Comparison of ENCODE assay signal across 11 cellular contexts in the genomic region with DNA sequence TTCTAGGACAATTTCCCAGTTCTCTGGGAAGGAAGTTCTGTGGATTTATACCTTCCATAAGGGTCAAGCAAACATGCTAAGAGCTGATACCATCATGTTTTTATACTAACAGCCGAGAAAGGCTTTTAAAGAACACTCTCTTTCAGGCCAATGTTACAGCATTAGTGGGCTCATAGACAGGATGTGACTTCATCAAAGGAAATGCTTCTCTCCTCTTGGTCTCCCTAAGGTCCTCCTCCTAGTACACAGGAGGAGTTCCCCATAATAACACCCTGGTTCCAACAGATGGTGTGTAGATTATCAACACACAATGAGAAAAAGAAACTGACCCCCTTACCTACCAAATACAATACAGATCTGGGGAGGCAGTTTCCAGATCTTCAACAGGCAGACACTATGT. TPM values are rescaled to one million over a fixed set of nuclear protein-coding genes. Genes with fewer than 3 reads are reported as not detected.
DNase-seq lines count a peak whose midpoint lies in the region; ATAC-seq and TF ChIP-seq lines count a peak whose summit lies in the region.
"Had no signal": no experiment of that assay in that cellular context is flagged by ENCODE, and none has a peak within 500 bp of the region (broad histone marks: within the 10 kb centered on the region; RNA-seq: fewer than 3 reads in every experiment).

No MANE protein-coding gene starts in this region.

- H3K27me3 Mint-ChIP-seq in activated T-helper 2 cell treated with anti-CD3 and anti-CD28 coated beads, Interferon-gamma antibody, Interleukin-2, Interleukin-4, amounts not matched to agents 10 μg/mL and 5 μg/mL and 100 μg/mL, durations not matched to agents 14 hours and 24 hours and 36 hours (ENCODE audit: low read depth) = no peaks in the 10 kb centered on the region

- peaks cover 28% of the 10 kb centered on the region for H3K4me1 Mint-ChIP-seq in activated T-helper 2 cell treated with anti-CD3 and anti-CD28 coated beads, Interferon-gamma antibody, Interleukin-2, Interleukin-4, amounts not matched to agents 10 μg/mL and 5 μg/mL and 100 μg/mL, durations not matched to agents 14 hours and 24 hours and 36 hours (ENCODE audit: low read depth)
- H3K4me1 Mint-ChIP-seq: nephron had no signal

- no peak for TF ChIP-seq CTCF in DND-41 (IDR thresholded peaks at IDR 0.05; ENCODE audit: borderline replicate concordance, extremely low read depth, low read length, poor library complexity, severe bottlenecking)

- no peak overlapping the region for H3K4me2 ChIP-seq in DND-41 (ENCODE audit: insufficient read depth, low read length)

- H3K4me3 Mint-ChIP-seq in activated T-helper 2 cell treated with anti-CD3 and anti-CD28 coated beads, Interferon-gamma antibody, Interleukin-2, Interleukin-4, amounts not matched to agents 10 μg/mL and 5 μg/mL and 100 μg/mL, durations not matched to agents 14 hours and 24 hours and 36 hours (ENCODE audit: low read depth) = no peak overlapping the region
- H3K4me3 Mint-ChIP-seq: nephron had no signal

- H3K27ac ChIP-seq in DND-41 (ENCODE audit: low read length) = no peak overlapping the region
- H3K27ac ChIP-seq: transverse colon had no signal

- intact Hi-C loops in activated T-helper 2 cell treated with anti-CD3 and anti-CD28 coated beads, Interferon-gamma antibody, Interleukin-2, Interleukin-4, amounts not matched to agents 10 μg/mL and 5 μg/mL and 100 μg/mL, durations not matched to agents 14 hours and 24 hours and 36 hours (cut with micrococcal nuclease) = loop anchor here (2.0 kb wide), 1 partner anchor 17 kb away; no protein-coding TSS in a partner anchor

- peak; percentile 80 for ATAC-seq in DND-41 (ENCODE audit: insufficient read depth, low read depth)
- ATAC-seq in HG02798 (IDR thresholded peaks at IDR 0.05; ENCODE audit: poor library complexity, unreplicated experiment) = peak; percentile 35

- DNase-seq in DND-41 (no peak), kidney tubule cell (ENCODE audit: low spot score) (peak; percentile 52), NCI-H1417 treated with DMSO at 0.1 percent for 48 hours (lab: John Stamatoyannopoulos, UW) (no peak), NCI-H187 (lab: John Stamatoyannopoulos, UW) (no peak), NCI-H1930 (lab: John Stamatoyannopoulos, UW) (no peak)
- no peak for DNase-seq in activated T-helper 2 cell treated with anti-CD3 and anti-CD28 coated beads, Interferon-gamma antibody, Interleukin-2, Interleukin-4, amounts not matched to agents 10 μg/mL and 5 μg/mL and 100 μg/mL, durations not matched to agents 14 hours and 24 hours and 36 hours (ENCODE audit: low spot score)
- no peak for DNase-seq in stimulated activated CD4-positive, alpha-beta T cell treated with anti-CD3 and anti-CD28 coated beads, Interleukin-1b, Interleukin-23, amount 100 ng/mL, for 48 hours
- DNase-seq: NCI-H1092, transverse colon had no signal

- H3K27ac Mint-ChIP-seq in activated T-helper 2 cell treated with anti-CD3 and anti-CD28 coated beads, Interferon-gamma antibody, Interleukin-2, Interleukin-4, amounts not matched to agents 10 μg/mL and 5 μg/mL and 100 μg/mL, durations not matched to agents 14 hours and 24 hours and 36 hours = peak overlapping the region; percentile 72

- no peak overlapping the region for H3K4me3 ChIP-seq in DND-41 (ENCODE audit: low read depth in 1 of 2, low read length in 2 of 2)
- H3K4me3 ChIP-seq: transverse colon had no signal

- no peaks in the 10 kb centered on the region for H3K79me2 ChIP-seq in DND-41 (ENCODE audit: insufficient read depth, low read length)

- no peaks in the 10 kb centered on the region for H3K9me3 Mint-ChIP-seq in activated T-helper 2 cell treated with anti-CD3 and anti-CD28 coated beads, Interferon-gamma antibody, Interleukin-2, Interleukin-4, amounts not matched to agents 10 μg/mL and 5 μg/mL and 100 μg/mL, durations not matched to agents 14 hours and 24 hours and 36 hours
- H3K9me3 Mint-ChIP-seq: nephron had no signal

- peaks cover 55% of the 10 kb centered on the region for H3K36me3 ChIP-seq in DND-41 (ENCODE audit: insufficient read depth, low read length)
- H3K36me3 ChIP-seq: transverse colon had no signal

- no peak overlapping the region for H2AFZ ChIP-seq in DND-41 (ENCODE audit: low read depth, low read length)

- H4K20me1 ChIP-seq in DND-41 (ENCODE audit: insufficient read depth, low read length) = no peaks in the 10 kb centered on the region

- H3K9me3 ChIP-seq in DND-41 (ENCODE audit: insufficient read depth, low read length, severe bottlenecking) = no peaks in the 10 kb centered on the region
- H3K9me3 ChIP-seq: transverse colon had no signal

- peaks cover 41% of the 10 kb centered on the region for H3K36me3 Mint-ChIP-seq in activated T-helper 2 cell treated with anti-CD3 and anti-CD28 coated beads, Interferon-gamma antibody, Interleukin-2, Interleukin-4, amounts not matched to agents 10 μg/mL and 5 μg/mL and 100 μg/mL, durations not matched to agents 14 hours and 24 hours and 36 hours (ENCODE audit: low read depth)

- H3K4me1 ChIP-seq in DND-41 (ENCODE audit: insufficient read depth, low read length) = no peaks in the 10 kb centered on the region
- H3K4me1 ChIP-seq: transverse colon had no signal

- no peak overlapping the region for H3K9ac ChIP-seq in DND-41 (ENCODE audit: low read depth, low read length)

- no peaks in the 10 kb centered on the region for H3K27me3 ChIP-seq in DND-41 (ENCODE audit: insufficient read depth, low read length, poor library complexity)
- H3K27me3 ChIP-seq: transverse colon had no signal

RNA-seq across cellular contexts. Expression of a gene that starts 26.7 kb away (rescaled TPM):
- total RNA-seq in activated T-helper 2 cell treated with anti-CD3 and anti-CD28 coated beads, Interferon-gamma antibody, Interleukin-2, Interleukin-4, amounts not matched to agents 10 μg/mL and 5 μg/mL and 100 μg/mL, durations not matched to agents 14 hours and 24 hours and 36 hours = not detected in 2 replicates
